ENCODE assay signal across 1 cellular context in the genomic region with DNA sequence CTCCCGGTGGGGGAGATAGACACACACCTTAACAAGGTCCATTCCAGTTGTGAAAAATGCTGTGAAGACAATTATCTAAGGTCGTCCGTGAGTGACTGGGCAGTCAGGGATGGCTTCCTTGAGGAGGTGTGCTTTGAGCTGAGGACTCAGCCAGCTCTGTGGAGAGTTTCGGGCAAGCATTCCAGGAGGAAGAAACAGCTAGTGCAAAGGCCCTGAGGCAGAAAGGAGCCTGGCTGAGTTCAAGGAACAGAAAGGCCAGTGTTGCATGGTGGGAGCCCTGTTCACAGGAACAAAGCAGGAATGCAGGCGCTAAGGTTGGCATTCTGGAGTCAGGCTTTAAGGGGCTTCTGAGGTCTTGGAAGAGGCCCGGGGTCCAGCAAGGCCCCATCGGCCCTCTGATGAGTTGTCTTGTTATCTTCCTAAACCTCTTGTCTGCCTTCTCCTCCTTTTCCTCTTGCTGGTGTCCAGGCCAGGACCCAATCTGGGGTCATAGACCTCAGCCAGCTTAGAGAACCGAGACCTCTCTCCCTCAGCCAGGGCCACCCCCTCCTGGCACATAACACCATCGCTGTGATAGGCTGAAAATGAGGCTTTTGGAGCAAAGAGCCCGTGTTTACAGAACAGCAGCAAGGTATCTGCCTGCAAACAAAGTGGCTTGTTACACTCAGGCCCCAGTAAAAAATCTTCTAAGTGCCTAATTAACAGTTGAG.
TF ChIP-seq lines count a peak whose summit lies in the region.

No MANE protein-coding gene starts in this region.

TF ChIP-seq in HCT116, 20 proteins besides CTCF, POLR2A, EP300 and RAD21 (continued from another document):
- TF ChIP-seq YY1 (IDR thresholded peaks at IDR 0.05; ENCODE audit: extremely low read depth, insufficient replicate concordance, low read depth, low read length) (no peak), POLR2AphosphoS5 (IDR thresholded peaks at IDR 0.05; ENCODE audit: low read depth, low read length) (no peak), EZH2phosphoT487 (IDR thresholded peaks at IDR 0.05; ENCODE audit: borderline replicate concordance) (no peak), ATF3 (IDR thresholded peaks at IDR 0.05) (no peak), SIN3A (IDR thresholded peaks at IDR 0.05; ENCODE audit: low read depth) (no peak), REST (IDR thresholded peaks at IDR 0.05; ENCODE audit: low read depth) (no peak), EZH2 (IDR thresholded peaks at IDR 0.05) (no peak), ELF1 (IDR thresholded peaks at IDR 0.05; ENCODE audit: borderline replicate concordance, low read depth) (no peak), JUND (IDR thresholded peaks at IDR 0.05) (no peak)
- TF ChIP-seq, protein P1, sequence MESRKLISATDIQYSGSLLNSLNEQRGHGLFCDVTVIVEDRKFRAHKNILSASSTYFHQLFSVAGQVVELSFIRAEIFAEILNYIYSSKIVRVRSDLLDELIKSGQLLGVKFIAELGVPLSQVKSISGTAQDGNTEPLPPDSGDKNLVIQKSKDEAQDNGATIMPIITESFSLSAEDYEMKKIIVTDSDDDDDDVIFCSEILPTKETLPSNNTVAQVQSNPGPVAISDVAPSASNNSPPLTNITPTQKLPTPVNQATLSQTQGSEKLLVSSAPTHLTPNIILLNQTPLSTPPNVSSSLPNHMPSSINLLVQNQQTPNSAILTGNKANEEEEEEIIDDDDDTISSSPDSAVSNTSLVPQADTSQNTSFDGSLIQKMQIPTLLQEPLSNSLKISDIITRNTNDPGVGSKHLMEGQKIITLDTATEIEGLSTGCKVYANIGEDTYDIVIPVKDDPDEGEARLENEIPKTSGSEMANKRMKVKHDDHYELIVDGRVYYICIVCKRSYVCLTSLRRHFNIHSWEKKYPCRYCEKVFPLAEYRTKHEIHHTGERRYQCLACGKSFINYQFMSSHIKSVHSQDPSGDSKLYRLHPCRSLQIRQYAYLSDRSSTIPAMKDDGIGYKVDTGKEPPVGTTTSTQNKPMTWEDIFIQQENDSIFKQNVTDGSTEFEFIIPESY (IDR thresholded peaks at IDR 0.05; ENCODE audit: extremely low read depth, insufficient replicate concordance, low read length), result no peak
